In genomic region chr12:107130830-107131760, GRCh38 we compare ENCODE assay signal across 12 cellular contexts. TPM values are rescaled to one million over a fixed set of nuclear protein-coding genes. Genes with fewer than 3 reads are reported as not detected.
DNase-seq lines count a peak whose midpoint lies in the region; ATAC-seq and TF ChIP-seq lines count a peak whose summit lies in the region.
"Had no signal": no experiment of that assay in that cellular context is flagged by ENCODE, and none has a peak within 500 bp of the region (broad histone marks: within the 10 kb centered on the region; RNA-seq: fewer than 3 reads in every experiment).

No MANE protein-coding gene starts in this region.

- H3K27me3 Mint-ChIP-seq in endodermal cell (ENCODE audit: insufficient read depth) = peaks cover 4% of the 10 kb centered on the region
- H3K27me3 Mint-ChIP-seq: activated B cell treated with CpG ODN at 0.5 μM for 24 hours had no signal

- no peak overlapping the region for H3K27ac ChIP-seq in endodermal cell (ENCODE audit: low read depth, low read length)
- H3K27ac ChIP-seq in dorsolateral prefrontal cortex = no peak overlapping the region
- no peak overlapping the region for H3K27ac ChIP-seq in right cardiac atrium (ENCODE audit: low read length)
- H3K27ac ChIP-seq: neural progenitor cell had no signal

- TF ChIP-seq CTCF in GM12873 (IDR thresholded peaks at IDR 0.05; ENCODE audit: insufficient read depth, low read depth, low read length, missing control alignments) (peak; percentile 2), endodermal cell (conservative IDR thresholded peaks at IDR 0.05) (no peak), dorsolateral prefrontal cortex (IDR thresholded peaks at IDR 0.05 in 54 of 56, conservative IDR thresholded peaks at IDR 0.05 in 2 of 56; ENCODE audit: low read depth in 1 of 56, partially characterized antibody in 56 of 56) (no peak)

- H3K9ac ChIP-seq in endodermal cell (ENCODE audit: extremely low read depth, low read length, poor library complexity, severe bottlenecking) = no peak overlapping the region
- H3K9ac ChIP-seq: neural progenitor cell had no signal

- ATAC-seq in GM19328 (IDR thresholded peaks at IDR 0.05; ENCODE audit: unreplicated experiment) (no peak), right cardiac atrium (no peak)

- H3K36me3 ChIP-seq in endodermal cell (ENCODE audit: control insufficient read depth, insufficient read depth, low read length) = no peaks in the 10 kb centered on the region
- H3K36me3 ChIP-seq: neural progenitor cell had no signal

- peaks cover 53% of the 10 kb centered on the region for H3K4me1 Mint-ChIP-seq in endodermal cell
- H3K4me1 Mint-ChIP-seq: activated B cell treated with CpG ODN at 0.5 μM for 24 hours had no signal

- H3K27ac Mint-ChIP-seq in endodermal cell = peak overlapping the region; percentile 10
- H3K27ac Mint-ChIP-seq: activated B cell treated with CpG ODN at 0.5 μM for 24 hours; T-helper 1 cell treated with Interleukin-12 subunit alpha and Interleukin-12 subunit beta and Interleukin-4 antibody, amounts not matched to agents 30 μg/mL and 1 μg/mL, for 36 hours had no signal

- intact Hi-C loops in dorsolateral prefrontal cortex (cut with DNase I) (loop anchor here in 1 of 2 donors (10.0 kb wide), 1 partner anchor 264 kb away; no protein-coding TSS in a partner anchor), right cardiac atrium (cut with DNase I) (loop anchor here (5.0 to 10.0 kb wide), 2 partner anchors 274 to 476 kb away; no protein-coding TSS in a partner anchor)

- H3K4me3 ChIP-seq in endodermal cell (ENCODE audit: low read length) (no peak overlapping the region), dorsolateral prefrontal cortex (no peak overlapping the region), right cardiac atrium (ENCODE audit: low read length) (no peak overlapping the region)
- H3K4me3 ChIP-seq: neural progenitor cell had no signal

- H3K36me3 Mint-ChIP-seq in endodermal cell (ENCODE audit: low read depth) = no peaks in the 10 kb centered on the region
- H3K36me3 Mint-ChIP-seq: neural progenitor cell had no signal

- WGBS in endodermal cell (ENCODE audit: insufficient coverage in 1 of 2, insufficient read length in 1 of 2), 2 experiments = 88 to 89% methylated on average over 2 to 6 of the region's 6 CpGs
- 68% methylated on average over 6 of the region's 6 CpGs for WGBS in right cardiac atrium

- H3K4me1 ChIP-seq in endodermal cell (ENCODE audit: control insufficient read depth, insufficient read depth, low read length) = peaks cover 17% of the 10 kb centered on the region
- H3K4me1 ChIP-seq in right cardiac atrium (ENCODE audit: control insufficient read depth, insufficient read depth, low read length) = no peaks in the 10 kb centered on the region

- H3K9me3 Mint-ChIP-seq in endodermal cell = no peaks in the 10 kb centered on the region
- H3K9me3 Mint-ChIP-seq: activated B cell treated with CpG ODN at 0.5 μM for 24 hours; neural progenitor cell; T-helper 1 cell treated with Interleukin-12 subunit alpha and Interleukin-12 subunit beta and Interleukin-4 antibody, amounts not matched to agents 30 μg/mL and 1 μg/mL, for 36 hours had no signal

- H3K27me3 ChIP-seq in endodermal cell (ENCODE audit: control insufficient read depth, insufficient read depth, low read length, poor library complexity, severe bottlenecking) = no peaks in the 10 kb centered on the region
- H3K27me3 ChIP-seq in dorsolateral prefrontal cortex = peaks cover 0 to 5% (median 0%) of the 10 kb centered on the region in 45 donors
- no peaks in the 10 kb centered on the region for H3K27me3 ChIP-seq in right cardiac atrium (ENCODE audit: control insufficient read depth, insufficient read depth)
- H3K27me3 ChIP-seq: neural progenitor cell had no signal

- peak; percentile 84 for DNase-seq in NCI-H1694 treated with DMSO at 0.1 percent for 48 hours (lab: John Stamatoyannopoulos, UW)
- DNase-seq in NCI-H510A treated with DMSO at 0.1 percent for 48 hours (lab: John Stamatoyannopoulos, UW) = peak; percentile 84
- DNase-seq in endodermal cell = no peak
- no peak for DNase-seq in stimulated activated CD4-positive, alpha-beta T cell treated with anti-CD3 and anti-CD28 coated beads, Interleukin-1b, Interleukin-23, amount 100 ng/mL, for 48 hours
- DNase-seq in dorsolateral prefrontal cortex = no peak
- DNase-seq in right cardiac atrium = no peak
- DNase-seq: activated B cell treated with CpG ODN at 0.5 μM for 24 hours; activated effector memory CD4-positive, alpha-beta T cell treated with anti-CD3 and anti-CD28 coated beads, Interleukin-2, amount 50 U/mL, for 16 hours had no signal

- no peak overlapping the region for H3K4me3 Mint-ChIP-seq in endodermal cell
- H3K4me3 Mint-ChIP-seq: activated B cell treated with CpG ODN at 0.5 μM for 24 hours; neural progenitor cell; T-helper 1 cell treated with Interleukin-12 subunit alpha and Interleukin-12 subunit beta and Interleukin-4 antibody, amounts not matched to agents 30 μg/mL and 1 μg/mL, for 36 hours had no signal

- H3K9me3 ChIP-seq in endodermal cell (ENCODE audit: control insufficient read depth, low read length) (peaks cover under 1% of the 10 kb centered on the region), right cardiac atrium (ENCODE audit: control insufficient read depth, low read length) (no peaks in the 10 kb centered on the region)

RNA-seq across cellular contexts. Expression of gene CRY1, which starts 37.7 kb away (rescaled TPM):
- total RNA-seq in endodermal cell = 10 to 100 TPM; 29.9 to 33.4 TPM
- polyA plus RNA-seq in endodermal cell (2013, experiment 1 of 2) = 26.3 TPM
- polyA plus RNA-seq in endodermal cell (2013, experiment 2 of 2) = 27.7 TPM
- total RNA-seq in dorsolateral prefrontal cortex = 10 to 100 TPM; 11.9 to 34.9 (median 18.1) TPM
- total RNA-seq in right cardiac atrium = 10 to 100 TPM; 12.2 to 26.8 (median 16.3) TPM
- 6.9 TPM for polyA plus RNA-seq in right cardiac atrium

Comparison
In these comparisons a context has a peak if more than half of its experiments do, and no peak if none do; other contexts are left out.
1. DNase-seq: peak in NCI-H1694 treated with DMSO at 0.1 percent for 48 hours (single experiment) and NCI-H510A treated with DMSO at 0.1 percent for 48 hours (single experiment); none in endodermal cell (single experiment), stimulated activated CD4-positive, alpha-beta T cell treated with anti-CD3 and anti-CD28 coated beads, Interleukin-1b, Interleukin-23, amount 100 ng/mL, for 48 hours (single experiment), dorsolateral prefrontal cortex (0 of 10) and right cardiac atrium (0 of 3).